Comparison of ENCODE assay signal across 18 cellular contexts in the genomic region with DNA sequence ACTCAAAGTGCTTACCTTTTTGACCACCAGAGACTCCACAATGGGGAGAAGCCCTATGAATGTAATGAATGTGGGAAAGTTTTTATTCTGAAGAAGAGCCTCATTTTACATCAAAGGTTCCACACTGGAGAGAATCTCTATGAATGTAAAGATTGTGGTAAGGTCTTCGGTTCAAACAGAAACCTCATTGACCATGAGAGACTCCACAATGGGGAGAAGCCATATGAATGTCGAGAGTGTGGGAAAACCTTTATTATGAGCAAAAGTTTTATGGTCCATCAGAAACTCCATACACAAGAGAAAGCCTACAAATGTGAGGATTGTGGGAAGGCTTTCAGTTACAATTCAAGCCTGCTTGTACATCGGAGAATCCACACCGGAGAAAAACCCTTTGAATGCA. TPM values are rescaled to one million over a fixed set of nuclear protein-coding genes. Genes with fewer than 3 reads are reported as not detected.
DNase-seq lines count a peak whose midpoint lies in the region; ATAC-seq, FAIRE-seq and TF ChIP-seq lines count a peak whose summit lies in the region.
"Had no signal": no experiment of that assay in that cellular context is flagged by ENCODE, and none has a peak within 500 bp of the region (broad histone marks: within the 10 kb centered on the region; RNA-seq: fewer than 3 reads in every experiment).

No MANE protein-coding gene starts in this region.

- H3K4me3 Mint-ChIP-seq in naive thymus-derived CD4-positive, alpha-beta T cell: no peak overlapping the region
- H3K4me3 Mint-ChIP-seq: CD4-positive, alpha-beta memory T cell had no signal

- BruUV-seq in K562 (replicated peaks; lab: Mats Ljungman, UMichigan): no TSS peak

- peaks cover 91% of the 10 kb centered on the region for H3K36me3 ChIP-seq in BLaER1
- peaks cover 0 to 57% of the 10 kb centered on the region in 2 experiments; a peak in 2 of 3 replicates for H3K36me3 ChIP-seq in HEK293 (ENCODE audit: control insufficient read depth in 2 of 2, insufficient read depth in 1 of 2, low read length in 2 of 2)
- H3K36me3 ChIP-seq in K562 (ENCODE audit: control insufficient read depth, insufficient read depth, low read length): peaks cover 40% of the 10 kb centered on the region
- peaks cover 13 to 56% (median 17%) of the 10 kb centered on the region in 3 experiments for H3K36me3 ChIP-seq in naive thymus-derived CD4-positive, alpha-beta T cell (ENCODE audit: control insufficient read depth in 2 of 3, insufficient read depth in 3 of 3, low read length in 3 of 3)

- H3K27me3 Mint-ChIP-seq in naive thymus-derived CD4-positive, alpha-beta T cell: peaks cover 0 to 7% (median 0%) of the 10 kb centered on the region in 5 donors
- H3K27me3 Mint-ChIP-seq: CD4-positive, alpha-beta memory T cell; IgD-negative memory B cell had no signal

- no peak for TF ChIP-seq RAD21 in K562 (CRISPR knock-in tag; conservative IDR thresholded peaks at IDR 0.05 in 1 of 2, IDR thresholded peaks at IDR 0.05 in 1 of 2)

- H3K4me2 ChIP-seq in BLaER1 (no peak overlapping the region), K562 (ENCODE audit: insufficient read depth, low read length) (no peak overlapping the region)

- H3K4me1 ChIP-seq in BLaER1: no peaks in the 10 kb centered on the region
- H3K4me1 ChIP-seq in HEK293 (ENCODE audit: control insufficient read depth, insufficient read depth, low read length): no peaks in the 10 kb centered on the region
- no peaks in the 10 kb centered on the region for H3K4me1 ChIP-seq in K562 (replicated peaks in 1 of 2; ENCODE audit: control insufficient read depth in 2 of 2, insufficient read depth in 2 of 2, low read length in 2 of 2)
- no peaks in the 10 kb centered on the region for H3K4me1 ChIP-seq in naive thymus-derived CD4-positive, alpha-beta T cell (ENCODE audit: control insufficient read depth in 2 of 2, insufficient read depth in 2 of 2, low read length in 2 of 2)

- peaks cover 27 to 85% (median 67%) of the 10 kb centered on the region in 5 donors for H3K36me3 Mint-ChIP-seq in naive thymus-derived CD4-positive, alpha-beta T cell

- CTCF ChIA-PET in HEK293 (lab: Yijun Ruan, JAX) (no interaction called here), K562 (lab: Yijun Ruan, JAX; ENCODE audit: low intra/inter-chr PET ratio) (no interaction called here)
- CTCF ChIA-PET in naive thymus-derived CD4-positive, alpha-beta T cell (lab: Charles Lee): no interaction called here

- intact Hi-C loops in K562 (cut with micrococcal nuclease) (no loop called here), posterior vena cava (cut with DNase I) (no loop called here)
- intact Hi-C loops in naive thymus-derived CD4-positive, alpha-beta T cell (cut with micrococcal nuclease): no loop called here

- no peak overlapping the region for H3K27ac ChIP-seq in BLaER1
- no peak overlapping the region for H3K27ac ChIP-seq in HEK293 (ENCODE audit: extremely low read depth, low read depth, low read length)
- H3K27ac ChIP-seq in K562 (ENCODE audit: extremely low read depth, low read depth, low read length): no peak overlapping the region
- no peak overlapping the region for H3K27ac ChIP-seq in naive thymus-derived CD4-positive, alpha-beta T cell (ENCODE audit: low read depth, low read length)
- H3K27ac ChIP-seq: C4-2B had no signal

- TF ChIP-seq POLR2A in K562 (conservative IDR thresholded peaks at IDR 0.05): no peak

- 86% methylated on average over 4 of the region's 4 CpGs for WGBS in K562 (ENCODE audit: insufficient coverage, low coverage, missing lambda C conversion rate)

- no peaks in the 10 kb centered on the region for H3K9me1 ChIP-seq in K562 (ENCODE audit: control insufficient read depth, insufficient read depth, low read length)

- no peak overlapping the region for H3K27ac Mint-ChIP-seq in naive thymus-derived CD4-positive, alpha-beta T cell
- H3K27ac Mint-ChIP-seq: CD4-positive, alpha-beta memory T cell; IgD-negative memory B cell had no signal

- TF ChIP-seq EP300 in K562 (IDR thresholded peaks at IDR 0.05; ENCODE audit: low read length): no peak

- peaks cover 5 to 96% (median 79%) of the 10 kb centered on the region in 11 donors for H3K9me3 Mint-ChIP-seq in naive thymus-derived CD4-positive, alpha-beta T cell

- no peak overlapping the region for H2AFZ ChIP-seq in K562 (ENCODE audit: low read depth, low read length)

- no peak for FAIRE-seq in K562 (lab: Jason Lieb, UNC)
- FAIRE-seq: GM19239, H1 had no signal

- DNase-seq in K562 (ENCODE audit: extremely low read depth in 1 of 4, low spot score in 3 of 4) (no peak), posterior vena cava (ENCODE audit: low spot score) (no peak), cortex of kidney (lab: John Stamatoyannopoulos, UW) (no peak)
- DNase-seq in naive thymus-derived CD4-positive, alpha-beta T cell: no peak
- DNase-seq in stimulated activated CD4-positive, alpha-beta T cell treated with anti-CD3 and anti-CD28 coated beads, Interleukin-4, amount 100 ng/mL, for 24 hours: no peak
- DNase-seq: 8988T; CD4-positive, alpha-beta memory T cell; COR-L47; DND-41; GDM1; HCEC 1CT had no signal

- ATAC-seq in K562: no peak
- no peak for ATAC-seq in naive thymus-derived CD4-positive, alpha-beta T cell
- ATAC-seq in GM21367 (IDR thresholded peaks at IDR 0.05; ENCODE audit: unreplicated experiment): no peak

- H3K4me3 ChIP-seq in BLaER1: peak overlapping the region; percentile 31
- H3K4me3 ChIP-seq in HEK293 (ENCODE audit: low read depth, low read length): no peak overlapping the region
- H3K4me3 ChIP-seq in K562: no peak overlapping the region
- H3K4me3 ChIP-seq in naive thymus-derived CD4-positive, alpha-beta T cell (ENCODE audit: low read length): peak overlapping the region; percentile 2

- TF ChIP-seq CTCF in HEK293 (tag by site-specific recombination; IDR thresholded peaks at IDR 0.05) (no peak), K562 (IDR thresholded peaks at IDR 0.05 in 2 of 3, conservative IDR thresholded peaks at IDR 0.05 in 1 of 3; ENCODE audit: insufficient read depth in 2 of 3, low read depth in 1 of 3, low read length in 3 of 3) (no peak)

- H3K4me1 Mint-ChIP-seq in naive thymus-derived CD4-positive, alpha-beta T cell: peaks cover 6 to 17% (median 11%) of the 10 kb centered on the region in 7 donors

- H3K9me3 ChIP-seq in BLaER1 (peaks cover 77% of the 10 kb centered on the region), HEK293 (ENCODE audit: control insufficient read depth, insufficient read depth, low read depth, low read length) (no peaks in the 10 kb centered on the region), K562 (replicated peaks; ENCODE audit: control insufficient read depth, insufficient read depth, low read depth, low read length) (peaks cover 49% of the 10 kb centered on the region)
- H3K9me3 ChIP-seq in naive thymus-derived CD4-positive, alpha-beta T cell (ENCODE audit: control insufficient read depth in 2 of 3, low read length in 3 of 3): peaks cover 21 to 55% (median 25%) of the 10 kb centered on the region in 3 experiments

- POLR2A ChIA-PET in HEK293 (lab: Yijun Ruan, JAX) (no interaction called here), K562 (lab: Yijun Ruan, JAX) (no interaction called here)
- POLR2A ChIA-PET in naive thymus-derived CD4-positive, alpha-beta T cell (lab: Charles Lee): no interaction called here

- H3K9ac ChIP-seq in BLaER1 (no peak overlapping the region), K562 (ENCODE audit: insufficient read depth in 1 of 2, low read depth in 2 of 2, low read length in 2 of 2) (no peak overlapping the region)

- no peaks in the 10 kb centered on the region for H3K79me2 ChIP-seq in K562 (ENCODE audit: control insufficient read depth, insufficient read depth, low read length)

- H4K20me1 ChIP-seq in BLaER1 (no peaks in the 10 kb centered on the region), K562 (replicated peaks; ENCODE audit: control insufficient read depth, insufficient read depth, low read length) (no peaks in the 10 kb centered on the region)

- in situ Hi-C loops in K562 (cut with MboI): no loop called here

- H3K27me3 ChIP-seq in BLaER1 (no peaks in the 10 kb centered on the region), K562 (ENCODE audit: control insufficient read depth in 2 of 2, insufficient read depth in 2 of 2, low read length in 2 of 2) (no peaks in the 10 kb centered on the region)
- H3K27me3 ChIP-seq in naive thymus-derived CD4-positive, alpha-beta T cell (ENCODE audit: control insufficient read depth in 2 of 2, insufficient read depth in 2 of 2, low read length in 2 of 2): no peaks in the 10 kb centered on the region

RNA-seq across cellular contexts. Expression of a gene that starts 5.5 kb away (rescaled TPM):
- total RNA-seq in K562 (2011; cell fraction: chromatin; rRNA removed; ENCODE audit: low replicate concordance): 21.1 and 34.6 TPM in 2 replicates
- total RNA-seq in K562 (2011; cell fraction: nucleolus; rRNA removed): 14.2 and 14.5 TPM in 2 replicates
- 10.5 and 17.5 TPM in 2 replicates for total RNA-seq in K562 (2011; cell fraction: nucleoplasm; rRNA removed)
- 11.5 and 12.2 TPM in 2 replicates for total RNA-seq in K562 (2014; rRNA removed)
- total RNA-seq in K562 (2014; rRNA removed; fragmentation: Illumina TruSeq; extraction: Trizol): 18.2 and 21.9 TPM in 2 replicates
- total RNA-seq in K562 (2015; rRNA removed; fragmentation: Illumina TruSeq; extraction: Trizol): 17.6 and 18.2 TPM in 2 replicates
- 13.1 and 13.7 TPM in 2 replicates for total RNA-seq in K562 (2021)
- polyA plus RNA-seq in K562 (2011; rRNA removed): 7.5 and 8.2 TPM in 2 replicates
- polyA plus RNA-seq in K562 (2011; cell fraction: cytosol; rRNA removed): 2.3 and 4.0 TPM in 2 replicates
- polyA plus RNA-seq in K562 (2011; cell fraction: nucleus; rRNA removed): 5.2 and 5.3 TPM in 2 replicates
- 5.9 and 8.2 TPM in 2 replicates for polyA plus RNA-seq in K562 (2012)
- 12.3 and 14.8 TPM in 2 replicates for polyA plus RNA-seq in K562 (2014; fragmentation: Illumina TruSeq; extraction: Trizol)
- 10 to 100 TPM; 15.2 to 15.5 TPM for polyA plus RNA-seq in K562 (2014; fragmentation: Nextera tagmentation; extraction: Ambion mirVana)
- polyA plus RNA-seq in K562 (2014; rRNA removed): 8.0 and 8.6 TPM in 2 replicates
- 19.7 and 24.4 TPM in 2 replicates for polyA minus RNA-seq in K562 (2011; rRNA and poly(A)+ RNA removed)
- polyA minus RNA-seq in K562 (2011; cell fraction: cytosol; rRNA and poly(A)+ RNA removed): 8.1 TPM in 2 replicates
- 9.7 and 17.3 TPM in 2 replicates for polyA minus RNA-seq in K562 (2011; cell fraction: nucleus; rRNA and poly(A)+ RNA removed)
- 1 to 10 TPM; 1.3 to 3.2 (median 2.0) TPM for total RNA-seq in naive thymus-derived CD4-positive, alpha-beta T cell
- 1 to 10 TPM in 1 of 2 donors, under 1 TPM in 1; 0.14 to 1.1 TPM for polyA plus RNA-seq in naive thymus-derived CD4-positive, alpha-beta T cell
- total RNA-seq in posterior vena cava: 10 to 100 TPM; 10.6 to 16.1 TPM

RNA-seq across cellular contexts. Expression of a gene that starts 18.2 kb away (rescaled TPM):
- total RNA-seq in K562 (2011; cell fraction: chromatin; rRNA removed; ENCODE audit: low replicate concordance): 10.3 and 30.4 TPM in 2 replicates
- 6.7 and 10.7 TPM in 2 replicates for total RNA-seq in K562 (2011; cell fraction: nucleolus; rRNA removed)
- 11.7 and 11.8 TPM in 2 replicates for total RNA-seq in K562 (2011; cell fraction: nucleoplasm; rRNA removed)
- 12.1 and 13.1 TPM in 2 replicates for total RNA-seq in K562 (2014; rRNA removed)
- 19.1 and 22.3 TPM in 2 replicates for total RNA-seq in K562 (2014; rRNA removed; fragmentation: Illumina TruSeq; extraction: Trizol)
- 16.1 and 18.5 TPM in 2 replicates for total RNA-seq in K562 (2015; rRNA removed; fragmentation: Illumina TruSeq; extraction: Trizol)
- 12.7 and 13.9 TPM in 2 replicates for total RNA-seq in K562 (2021)
- 10.1 and 13.7 TPM in 2 replicates for polyA plus RNA-seq in K562 (2011; rRNA removed)
- polyA plus RNA-seq in K562 (2011; cell fraction: cytosol; rRNA removed): 6.7 and 7.2 TPM in 2 replicates
- 4.9 and 7.4 TPM in 2 replicates for polyA plus RNA-seq in K562 (2011; cell fraction: nucleus; rRNA removed)
- polyA plus RNA-seq in K562 (2012): 11.9 and 13.6 TPM in 2 replicates
- polyA plus RNA-seq in K562 (2014; fragmentation: Illumina TruSeq; extraction: Trizol): 15.7 and 16.7 TPM in 2 replicates
- 1 to 10 TPM; 3.5 to 3.8 TPM for polyA plus RNA-seq in K562 (2014; fragmentation: Nextera tagmentation; extraction: Ambion mirVana)
- 9.4 and 11.0 TPM in 2 replicates for polyA plus RNA-seq in K562 (2014; rRNA removed)
- polyA minus RNA-seq in K562 (2011; rRNA and poly(A)+ RNA removed): 20.4 and 23.1 TPM in 2 replicates
- 7.5 and 8.1 TPM in 2 replicates for polyA minus RNA-seq in K562 (2011; cell fraction: cytosol; rRNA and poly(A)+ RNA removed)
- polyA minus RNA-seq in K562 (2011; cell fraction: nucleus; rRNA and poly(A)+ RNA removed): 8.2 and 15.3 TPM in 2 replicates
- 10 to 100 TPM in 3 of 5 experiments, 1 to 10 TPM in 2; 5.5 to 15.6 (median 15.0) TPM for total RNA-seq in naive thymus-derived CD4-positive, alpha-beta T cell
- 1 to 10 TPM; 5.2 to 5.8 TPM for polyA plus RNA-seq in naive thymus-derived CD4-positive, alpha-beta T cell
- total RNA-seq in posterior vena cava: 10 to 100 TPM; 14.0 to 14.3 TPM

RNA-seq across cellular contexts. Expression of a gene that starts 58.3 kb away (rescaled TPM):
- total RNA-seq in K562 (2011; cell fraction: chromatin; rRNA removed; ENCODE audit: low replicate concordance): 0.49 and 0.92 TPM in 2 replicates
- 0.17 and 0.53 TPM in 2 replicates for total RNA-seq in K562 (2011; cell fraction: nucleolus; rRNA removed)
- total RNA-seq in K562 (2011; cell fraction: nucleoplasm; rRNA removed): 1.1 and 1.2 TPM in 2 replicates
- total RNA-seq in K562 (2014; rRNA removed) (0.08 and 0.09 TPM in 2 replicates), K562 (2014; rRNA removed; fragmentation: Illumina TruSeq; extraction: Trizol) (0.65 and 0.96 TPM in 2 replicates), K562 (2015; rRNA removed; fragmentation: Illumina TruSeq; extraction: Trizol) (0.40 and 0.49 TPM in 2 replicates), K562 (2021) (0.13 and 0.29 TPM in 2 replicates), posterior vena cava (1 to 10 TPM; 6.2 to 7.7 TPM)
- polyA plus RNA-seq in K562 (2011; rRNA removed) (0.17 and 0.24 TPM in 2 replicates), K562 (2014; fragmentation: Illumina TruSeq; extraction: Trizol) (0.07 and 0.10 TPM in 2 replicates), K562 (2014; fragmentation: Nextera tagmentation; extraction: Ambion mirVana) (under 1 TPM; 0.06 to 0.07 TPM), K562 (2014; rRNA removed) (0.18 and 0.19 TPM in 2 replicates)
- 0.04 and 0.12 TPM in 2 replicates for polyA plus RNA-seq in K562 (2011; cell fraction: cytosol; rRNA removed)
- 0.14 and 0.23 TPM in 2 replicates for polyA plus RNA-seq in K562 (2011; cell fraction: nucleus; rRNA removed)
- polyA plus RNA-seq in K562 (2012): 0.26 and 0.27 TPM in 2 replicates
- polyA minus RNA-seq in K562 (2011; rRNA and poly(A)+ RNA removed): 0.35 and 1.1 TPM in 2 replicates
- not detected in 2 replicates for polyA minus RNA-seq in K562 (2011; cell fraction: cytosol; rRNA and poly(A)+ RNA removed)
- polyA minus RNA-seq in K562 (2011; cell fraction: nucleus; rRNA and poly(A)+ RNA removed): 0.27 and 0.33 TPM in 2 replicates
- 1 to 10 TPM in 1 of 5 experiments, under 1 TPM in 4; 0.02 to 1.7 (median 0.38) TPM for total RNA-seq in naive thymus-derived CD4-positive, alpha-beta T cell
- polyA plus RNA-seq in naive thymus-derived CD4-positive, alpha-beta T cell: under 1 TPM in 1 of 2 donors, not detected in 1; 0.41 TPM
- polyA plus RNA-seq: IgD-negative memory B cell had no signal

Comparison
In these comparisons a context has a peak if more than half of its experiments do, and no peak if none do; other contexts are left out.
1. H3K4me3 ChIP-seq: peak in BLaER1 (single experiment) and naive thymus-derived CD4-positive, alpha-beta T cell (single experiment); none in HEK293 (single experiment) and K562 (single experiment).